Comparison of ENCODE assay signal across 30 cellular contexts in the genomic region with DNA sequence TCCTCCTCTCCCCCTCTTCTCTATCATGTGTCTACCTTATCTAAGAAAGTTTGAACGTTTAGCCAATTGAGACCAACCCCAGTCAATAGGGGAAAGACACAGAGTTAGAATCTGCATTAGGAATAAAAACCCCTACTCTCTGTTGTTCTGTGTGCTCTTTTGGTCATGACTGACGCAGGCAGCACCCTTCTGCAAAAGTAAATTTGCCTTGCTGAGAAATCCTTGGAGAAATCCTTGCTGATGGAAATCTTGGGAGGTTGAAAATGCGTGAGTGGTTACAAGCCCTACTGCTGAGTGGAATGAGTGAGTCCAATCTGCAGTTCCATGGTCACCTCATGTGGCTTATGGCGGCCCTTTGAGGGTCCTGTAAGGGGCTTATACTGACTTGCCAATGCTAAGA.
"Had no signal": no experiment of that assay in that cellular context is flagged by ENCODE, and none has a peak within 500 bp of the region (broad histone marks: within the 10 kb centered on the region; RNA-seq: fewer than 3 reads in every experiment).

No MANE protein-coding gene starts in this region.

- H3K27ac ChIP-seq: body of pancreas, coronary artery, dorsolateral prefrontal cortex, esophagus squamous epithelium had no signal

- ATAC-seq: activated CD4-positive, alpha-beta T cell treated with anti-CD3 and anti-CD28 coated beads for 36 hours; activated CD8-positive, alpha-beta memory T cell treated with anti-CD3 and anti-CD28 coated beads, Interleukin-2, amount 10 ng/mL, durations not matched to agents 7 days and 5 days; activated CD8-positive, alpha-beta T cell treated with anti-CD3 and anti-CD28 coated beads, Interleukin-2, amount 10 ng/mL, durations not matched to agents 7 days and 5 days; activated naive CD8-positive, alpha-beta T cell treated with anti-CD3 and anti-CD28 coated beads, Interleukin-2, amount 50 U/mL, for 24 hours; body of pancreas had no signal

- DNase-seq: activated CD4-positive, alpha-beta memory T cell treated with anti-CD3 and anti-CD28 coated beads for 36 hours; activated CD4-positive, alpha-beta T cell treated with anti-CD3 and anti-CD28 coated beads for 36 hours; activated CD4-positive, alpha-beta T cell treated with anti-CD3 and anti-CD28 coated beads, Interleukin-2, amount 10 ng/mL, durations not matched to agents 24 days and 14 days; activated CD4-positive, CD25-positive, alpha-beta regulatory T cell; activated CD4-positive, CD25-positive, alpha-beta regulatory T cell treated with anti-CD3 and anti-CD28 coated beads, Interleukin-2, amount 50 U/mL, for 72 hours; activated CD8-positive, alpha-beta memory T cell treated with anti-CD3 and anti-CD28 coated beads, Interleukin-2, amount 10 ng/mL, durations not matched to agents 7 days and 5 days; activated CD8-positive, alpha-beta memory T cell treated with anti-CD3 and anti-CD28 coated beads, Interleukin-2, amount 50 U/mL, for 4 hours; activated CD8-positive, alpha-beta T cell treated with anti-CD3 and anti-CD28 coated beads, Interleukin-2, amount 10 ng/mL, durations not matched to agents 7 days and 5 days; activated effector memory CD4-positive, alpha-beta T cell treated with anti-CD3 and anti-CD28 coated beads, Interleukin-2, amount 50 U/mL, for 16 hours; activated naive CD4-positive, alpha-beta T cell treated with anti-CD3 and anti-CD28 coated beads for 36 hours; activated naive CD8-positive, alpha-beta T cell treated with anti-CD3 and anti-CD28 coated beads for 36 hours; activated naive CD8-positive, alpha-beta T cell treated with anti-CD3 and anti-CD28 coated beads, Interleukin-2, amount 50 U/mL, for 24 hours; activated T-cell treated with anti-CD3 and anti-CD28 coated beads, Interleukin-2, amount 50 U/mL, for 1 hour; activated T-cell treated with anti-CD3 and anti-CD28 coated beads, Interleukin-2, amount 50 U/mL, for 48 hours; amniotic stem cell; anterior cingulate cortex; body of pancreas; central memory CD4-positive, alpha-beta T cell; cerebellar nuclear complex; dorsolateral prefrontal cortex; effector memory CD4-positive, alpha-beta T cell; esophagus squamous epithelium; head of caudate nucleus; T-helper 2 cell had no signal

- H3K27me3 Mint-ChIP-seq: activated CD4-positive, alpha-beta memory T cell treated with anti-CD3 and anti-CD28 coated beads for 36 hours; activated CD4-positive, alpha-beta T cell treated with anti-CD3 and anti-CD28 coated beads for 36 hours; activated CD4-positive, alpha-beta T cell treated with anti-CD3 and anti-CD28 coated beads, Interleukin-2, amount 10 ng/mL, durations not matched to agents 24 days and 14 days; activated CD8-positive, alpha-beta memory T cell treated with anti-CD3 and anti-CD28 coated beads, Interleukin-2, amount 10 ng/mL, durations not matched to agents 7 days and 5 days; activated naive CD8-positive, alpha-beta T cell treated with anti-CD3 and anti-CD28 coated beads for 36 hours; activated naive CD8-positive, alpha-beta T cell treated with anti-CD3 and anti-CD28 coated beads, Interleukin-2, amount 50 U/mL, for 24 hours; dendritic cell treated with granulocyte-macrophage colony-stimulating factor and Interleukin-4, amounts not matched to agents 40 ng/mL and 50 ng/mL, for 4 days had no signal

- H3K4me1 Mint-ChIP-seq: activated CD4-positive, alpha-beta T cell treated with anti-CD3 and anti-CD28 coated beads for 36 hours; activated CD4-positive, alpha-beta T cell treated with anti-CD3 and anti-CD28 coated beads, Interleukin-2, amount 10 ng/mL, durations not matched to agents 24 days and 14 days; activated CD8-positive, alpha-beta memory T cell treated with anti-CD3 and anti-CD28 coated beads, Interleukin-2, amount 10 ng/mL, durations not matched to agents 7 days and 5 days; activated naive CD4-positive, alpha-beta T cell treated with anti-CD3 and anti-CD28 coated beads, Interleukin-2, amount 50 U/mL, for 24 hours; activated naive CD8-positive, alpha-beta T cell treated with anti-CD3 and anti-CD28 coated beads for 36 hours; activated naive CD8-positive, alpha-beta T cell treated with anti-CD3 and anti-CD28 coated beads, Interleukin-2, amount 50 U/mL, for 24 hours had no signal

- H3K36me3 ChIP-seq: esophagus squamous epithelium had no signal

- H3K4me3 ChIP-seq: body of pancreas, coronary artery, dorsolateral prefrontal cortex, esophagus squamous epithelium had no signal

- FAIRE-seq: frontal cortex had no signal

- H3K27me3 ChIP-seq: body of pancreas, dorsolateral prefrontal cortex, esophagus squamous epithelium had no signal

- H3K36me3 Mint-ChIP-seq: activated CD4-positive, alpha-beta memory T cell treated with anti-CD3 and anti-CD28 coated beads for 36 hours; activated CD8-positive, alpha-beta memory T cell treated with anti-CD3 and anti-CD28 coated beads, Interleukin-2, amount 10 ng/mL, durations not matched to agents 7 days and 5 days had no signal

- H3K4me1 ChIP-seq: body of pancreas, esophagus squamous epithelium had no signal

- H3K4me3 Mint-ChIP-seq: activated CD4-positive, alpha-beta memory T cell treated with anti-CD3 and anti-CD28 coated beads for 36 hours; activated CD4-positive, alpha-beta T cell treated with anti-CD3 and anti-CD28 coated beads for 36 hours; activated CD4-positive, alpha-beta T cell treated with anti-CD3 and anti-CD28 coated beads, Interleukin-2, amount 10 ng/mL, durations not matched to agents 24 days and 14 days; activated CD8-positive, alpha-beta memory T cell treated with anti-CD3 and anti-CD28 coated beads, Interleukin-2, amount 10 ng/mL, durations not matched to agents 7 days and 5 days; activated CD8-positive, alpha-beta T cell treated with anti-CD3 and anti-CD28 coated beads, Interleukin-2, amount 10 ng/mL, durations not matched to agents 7 days and 5 days; activated naive CD4-positive, alpha-beta T cell treated with anti-CD3 and anti-CD28 coated beads for 36 hours; activated naive CD4-positive, alpha-beta T cell treated with anti-CD3 and anti-CD28 coated beads, Interleukin-2, amount 50 U/mL, for 24 hours; activated naive CD8-positive, alpha-beta T cell treated with anti-CD3 and anti-CD28 coated beads for 36 hours; activated naive CD8-positive, alpha-beta T cell treated with anti-CD3 and anti-CD28 coated beads, Interleukin-2, amount 50 U/mL, for 24 hours; activated T-helper 1 cell treated with anti-CD3 and anti-CD28 coated beads, Interleukin-12 subunit alpha, Interleukin-12 subunit beta, Interleukin-2, Interleukin-4 antibody, amounts not matched to agents 30 ng/mL and 10 ng/mL and 1 ng/mL, durations not matched to agents 14 hours and 24 hours and 36 hours; dendritic cell treated with granulocyte-macrophage colony-stimulating factor and Interleukin-4, amounts not matched to agents 40 ng/mL and 50 ng/mL, for 4 days had no signal

- H3K27ac Mint-ChIP-seq: activated CD4-positive, alpha-beta memory T cell treated with anti-CD3 and anti-CD28 coated beads for 36 hours; activated CD4-positive, alpha-beta T cell treated with anti-CD3 and anti-CD28 coated beads for 36 hours; activated CD4-positive, alpha-beta T cell treated with anti-CD3 and anti-CD28 coated beads, Interleukin-2, amount 10 ng/mL, durations not matched to agents 24 days and 14 days; activated CD8-positive, alpha-beta memory T cell treated with anti-CD3 and anti-CD28 coated beads, Interleukin-2, amount 10 ng/mL, durations not matched to agents 7 days and 5 days; activated CD8-positive, alpha-beta T cell treated with anti-CD3 and anti-CD28 coated beads, Interleukin-2, amount 10 ng/mL, durations not matched to agents 7 days and 5 days; activated naive CD4-positive, alpha-beta T cell treated with anti-CD3 and anti-CD28 coated beads for 36 hours; activated naive CD4-positive, alpha-beta T cell treated with anti-CD3 and anti-CD28 coated beads, Interleukin-2, amount 50 U/mL, for 24 hours; activated naive CD8-positive, alpha-beta T cell treated with anti-CD3 and anti-CD28 coated beads for 36 hours; activated naive CD8-positive, alpha-beta T cell treated with anti-CD3 and anti-CD28 coated beads, Interleukin-2, amount 50 U/mL, for 24 hours; activated T-helper 1 cell treated with anti-CD3 and anti-CD28 coated beads, Interleukin-12 subunit alpha, Interleukin-12 subunit beta, Interleukin-2, Interleukin-4 antibody, amounts not matched to agents 30 ng/mL and 10 ng/mL and 1 ng/mL, durations not matched to agents 14 hours and 24 hours and 36 hours; activated T-helper 2 cell treated with anti-CD3 and anti-CD28 coated beads, Interferon-gamma antibody, Interleukin-2, Interleukin-4, amounts not matched to agents 10 μg/mL and 5 μg/mL and 100 μg/mL, durations not matched to agents 14 hours and 24 hours and 36 hours; dendritic cell treated with granulocyte-macrophage colony-stimulating factor and Interleukin-4, amounts not matched to agents 40 ng/mL and 50 ng/mL, for 4 days had no signal
